Comparison of ENCODE assay signal across 11 cellular contexts in the genomic region with DNA sequence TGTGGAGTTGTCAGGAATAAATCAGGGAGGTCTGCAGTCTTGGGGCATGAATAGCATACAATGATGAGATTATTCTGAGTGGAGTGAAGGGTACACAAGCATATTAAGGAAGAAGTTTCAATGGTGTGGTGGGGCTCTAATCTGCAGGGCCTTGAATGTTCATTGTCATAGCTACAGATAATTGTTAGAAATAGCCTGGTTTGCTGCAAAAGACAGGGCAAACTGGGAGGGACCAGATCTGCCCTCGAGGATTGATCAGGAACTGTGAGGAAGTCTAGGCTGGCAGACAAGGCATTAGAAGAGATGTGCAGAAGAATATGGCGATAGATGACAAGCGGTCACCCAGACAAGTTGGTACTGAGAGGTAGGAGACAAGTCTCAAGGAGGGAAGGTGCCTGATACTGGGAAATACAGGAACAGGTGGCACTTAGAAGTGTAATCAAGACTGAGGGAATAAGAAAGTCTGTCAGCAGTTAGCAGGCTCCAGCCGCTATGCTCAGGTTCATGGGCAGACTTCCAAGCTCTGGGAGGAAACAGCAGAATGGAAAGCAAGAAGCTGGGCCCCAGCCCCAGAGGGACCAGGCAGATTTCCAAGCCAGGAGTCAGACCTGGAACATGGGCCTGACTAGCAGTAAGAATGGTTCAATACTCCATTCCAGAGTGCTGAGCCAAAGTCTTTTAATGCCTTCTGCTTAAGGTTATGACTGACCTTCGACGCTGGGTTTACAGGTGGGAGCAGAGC. TPM values are rescaled to one million over a fixed set of nuclear protein-coding genes. Genes with fewer than 3 reads are reported as not detected.
DNase-seq lines count a peak whose midpoint lies in the region; ATAC-seq and TF ChIP-seq lines count a peak whose summit lies in the region.
"Had no signal": no experiment of that assay in that cellular context is flagged by ENCODE, and none has a peak within 500 bp of the region (broad histone marks: within the 10 kb centered on the region; RNA-seq: fewer than 3 reads in every experiment).

No MANE protein-coding gene starts in this region.

- H3K36me3 ChIP-seq in right atrium auricular region (no peaks in the 10 kb centered on the region), aorta (ENCODE audit: control insufficient read depth in 1 of 2, insufficient read depth in 2 of 2, low read length in 1 of 2) (no peaks in the 10 kb centered on the region), Caco-2 (ENCODE audit: control insufficient read depth, insufficient read depth, low read length) (no peaks in the 10 kb centered on the region)

- ATAC-seq in Right ventricle myocardium inferior = peak; percentile 76
- ATAC-seq in aorta (ENCODE audit: low FRiP score) = no peak
- no peak for ATAC-seq in GM18858 (IDR thresholded peaks at IDR 0.05; ENCODE audit: unreplicated experiment)

- 46 to 53% methylated on average over 6 of the region's 6 CpGs for WGBS in aorta, 2 donors

- H3K4me3 ChIP-seq in right atrium auricular region (no peak overlapping the region), aorta (ENCODE audit: low read length in 2 of 2) (no peak overlapping the region), Caco-2 (ENCODE audit: low read depth, low read length) (no peak overlapping the region)

- intact Hi-C loops in Right ventricle myocardium inferior (cut with DNase I) = loop anchor here (5.0 kb wide), 1 partner anchor 47 kb away; no protein-coding TSS in a partner anchor
- intact Hi-C loops in aorta (cut with DNase I) = no loop called here
- intact Hi-C loops in Caco-2 (cut with micrococcal nuclease; ENCODE audit: unreplicated experiment) = no loop called here

- no peak for TF ChIP-seq CTCF in right atrium auricular region (IDR thresholded peaks at IDR 0.05)
- no peak for TF ChIP-seq CTCF in Caco-2 (IDR thresholded peaks at IDR 0.05; ENCODE audit: insufficient read depth in 1 of 2, low read depth in 1 of 2, low read length in 1 of 2, severe bottlenecking in 1 of 2, unreplicated experiment in 1 of 2)

- H3K9me3 ChIP-seq in right atrium auricular region (no peaks in the 10 kb centered on the region), aorta (ENCODE audit: control insufficient read depth, low read length) (no peaks in the 10 kb centered on the region), Caco-2 (no peaks in the 10 kb centered on the region)

- no peaks in the 10 kb centered on the region for H3K9me3 Mint-ChIP-seq in Caco-2 (ENCODE audit: unreplicated experiment)
- H3K9me3 Mint-ChIP-seq: type B pancreatic cell had no signal

- no peaks in the 10 kb centered on the region for H3K27me3 Mint-ChIP-seq in Caco-2 (ENCODE audit: insufficient read depth, unreplicated experiment)
- H3K27me3 Mint-ChIP-seq: type B pancreatic cell had no signal

- H3K27ac ChIP-seq in right atrium auricular region (no peak overlapping the region), aorta (ENCODE audit: low read depth in 1 of 2, low read length in 2 of 2) (no peak overlapping the region)

- H3K27me3 ChIP-seq in right atrium auricular region (no peaks in the 10 kb centered on the region), aorta (ENCODE audit: control insufficient read depth in 1 of 2, insufficient read depth in 2 of 2, low read length in 1 of 2) (no peaks in the 10 kb centered on the region), Caco-2 (replicated peaks; ENCODE audit: control insufficient read depth, insufficient read depth, low read length) (no peaks in the 10 kb centered on the region)

- no peak overlapping the region for H3K4me3 Mint-ChIP-seq in Caco-2 (ENCODE audit: unreplicated experiment)
- H3K4me3 Mint-ChIP-seq: type B pancreatic cell had no signal

- H3K36me3 Mint-ChIP-seq in Caco-2 (ENCODE audit: insufficient read depth, unreplicated experiment) = no peaks in the 10 kb centered on the region
- H3K36me3 Mint-ChIP-seq: type B pancreatic cell had no signal

- no peak overlapping the region for H3K27ac Mint-ChIP-seq in Caco-2 (ENCODE audit: unreplicated experiment)
- H3K27ac Mint-ChIP-seq: type B pancreatic cell had no signal

- POLR2A ChIA-PET in Caco-2 (lab: Charles Lee) = no interaction called here

- no TSS peak for BruUV-seq in Caco-2 (replicated peaks; lab: Mats Ljungman, UMichigan)

- H3K4me1 Mint-ChIP-seq in Caco-2 (ENCODE audit: low read depth, unreplicated experiment) = peaks cover 25% of the 10 kb centered on the region

- CTCF ChIA-PET in Caco-2 (lab: Charles Lee) = no interaction called here

- DNase-seq in Right ventricle myocardium inferior (ENCODE audit: missing footprints) (no peak), right atrium auricular region (ENCODE audit: low spot score) (no peak), cerebellar nuclear complex (lab: John Stamatoyannopoulos, UW) (peak; percentile 19 to 23), medulla oblongata (ENCODE audit: extremely low spot score) (peak; percentile 78), aorta (peak; percentile 72 to 74), retina (no peak), Caco-2 (no peak)
- DNase-seq: amniotic stem cell; stimulated activated CD4-positive, alpha-beta T cell treated with anti-CD3 and anti-CD28 coated beads, Interleukin-12 subunit alpha, Interleukin-12 subunit beta, amount 100 ng/mL, for 4 hours had no signal

- H3K4me1 ChIP-seq in right atrium auricular region = peaks cover 0 to 26% of the 10 kb centered on the region in 2 donors
- peaks cover 0 to 3% of the 10 kb centered on the region in 2 donors for H3K4me1 ChIP-seq in aorta (ENCODE audit: control insufficient read depth in 1 of 2, insufficient read depth in 2 of 2, low read length in 2 of 2)
- H3K4me1 ChIP-seq in Caco-2 = no peaks in the 10 kb centered on the region

RNA-seq across cellular contexts. Expression of a gene that starts 20.9 kb away (rescaled TPM):
- total RNA-seq in Right ventricle myocardium inferior = 18.9 TPM
- 10 to 100 TPM; 14.9 to 22.7 TPM for total RNA-seq in right atrium auricular region
- total RNA-seq in aorta = 10 to 100 TPM; 24.0 to 51.6 TPM
- 1 to 10 TPM; 7.0 to 8.8 TPM for polyA plus RNA-seq in aorta
- total RNA-seq in Caco-2 (2022) = 33.8 and 34.5 TPM in 2 replicates

Comparison
In these comparisons a context has a peak if more than half of its experiments do, and no peak if none do; other contexts are left out.
1. DNase-seq: peak in cerebellar nuclear complex (2 of 2), medulla oblongata (single experiment) and aorta (2 of 2); none in Right ventricle myocardium inferior (single experiment), right atrium auricular region (single experiment), retina (single experiment) and Caco-2 (0 of 2).